ENCODE assay signal across 11 cellular contexts in genomic region chr1:112703706-112704105, GRCh38. TPM values are rescaled to one million over a fixed set of nuclear protein-coding genes. Genes with fewer than 3 reads are reported as not detected.
DNase-seq lines count a peak whose midpoint lies in the region; TF ChIP-seq lines count a peak whose summit lies in the region.
"Had no signal": no experiment of that assay in that cellular context is flagged by ENCODE, and none has a peak within 500 bp of the region (broad histone marks: within the 10 kb centered on the region; RNA-seq: fewer than 3 reads in every experiment).

No MANE protein-coding gene starts in this region.

- H3K4me3 Mint-ChIP-seq in activated CD4-positive, alpha-beta T cell treated with anti-CD3 and anti-CD28 coated beads, Interleukin-2, amount 10 ng/mL, durations not matched to agents 24 days and 14 days: peak overlapping the region; percentile 87

- H2AFZ ChIP-seq in mesenchymal stem cell (ENCODE audit: low read depth, low read length): no peak overlapping the region

- peaks cover 9% of the 10 kb centered on the region for H3K27me3 Mint-ChIP-seq in activated CD4-positive, alpha-beta T cell treated with anti-CD3 and anti-CD28 coated beads, Interleukin-2, amount 10 ng/mL, durations not matched to agents 24 days and 14 days

- no peak for DNase-seq in activated CD4-positive, alpha-beta T cell treated with anti-CD3 and anti-CD28 coated beads, Interleukin-2, amount 10 ng/mL, durations not matched to agents 24 days and 14 days
- no peak for DNase-seq in activated CD4-positive, alpha-beta T cell treated with anti-CD3 and anti-CD28 coated beads, Interleukin-2, amount 50 U/mL, for 48 hours
- DNase-seq in adrenal gland: peak in 1 of 7 donors; percentile 8
- DNase-seq in mesenchymal stem cell: no peak
- no peak for DNase-seq in suprapubic skin (ENCODE audit: low spot score in 2 of 2)
- DNase-seq in epidermal melanocyte (ENCODE audit: insufficient read length, low spot score): no peak
- no peak for DNase-seq in DMS114 treated with DMSO at 0.1 percent for 48 hours (lab: John Stamatoyannopoulos, UW; ENCODE audit: unreplicated experiment)
- no peak for DNase-seq in amygdala (lab: John Stamatoyannopoulos, UW)
- DNase-seq: left lung, NCI-H345, small intestine had no signal

- H3K23ac ChIP-seq in mesenchymal stem cell (ENCODE audit: low read length in 2 of 2): no peak overlapping the region

- no peak for TF ChIP-seq CTCF in adrenal gland (IDR thresholded peaks at IDR 0.05)
- TF ChIP-seq CTCF in suprapubic skin (IDR thresholded peaks at IDR 0.05): no peak

- peak overlapping the region; percentile 62 for H3K27ac Mint-ChIP-seq in activated CD4-positive, alpha-beta T cell treated with anti-CD3 and anti-CD28 coated beads, Interleukin-2, amount 10 ng/mL, durations not matched to agents 24 days and 14 days

- H3K27me3 ChIP-seq in adrenal gland (no peaks in the 10 kb centered on the region), mesenchymal stem cell (ENCODE audit: control insufficient read depth in 1 of 2, insufficient read depth in 1 of 2, low read length in 2 of 2) (no peaks in the 10 kb centered on the region), suprapubic skin (no peaks in the 10 kb centered on the region)

- no peak overlapping the region for H4K8ac ChIP-seq in mesenchymal stem cell (ENCODE audit: low read length)

- intact Hi-C loops in activated CD4-positive, alpha-beta T cell treated with anti-CD3 and anti-CD28 coated beads, Interleukin-2, amount 10 ng/mL, durations not matched to agents 24 days and 14 days (cut with micrococcal nuclease): no loop called here
- intact Hi-C loops in adrenal gland (cut with DNase I): no loop called here

- H2BK120ac ChIP-seq in mesenchymal stem cell (ENCODE audit: low read depth, low read length): no peak overlapping the region

- no peak overlapping the region for H3K4me2 ChIP-seq in mesenchymal stem cell (ENCODE audit: low read length, poor library complexity, severe bottlenecking)

- H3K36me3 ChIP-seq in adrenal gland (replicated peaks in 1 of 2): peaks cover 0 to 37% of the 10 kb centered on the region in 2 donors
- H3K36me3 ChIP-seq in mesenchymal stem cell (ENCODE audit: control insufficient read depth in 1 of 2, insufficient read depth in 2 of 2, low read depth in 1 of 2, low read length in 2 of 2): peaks cover 44 to 45% of the 10 kb centered on the region in 2 experiments
- peaks cover 10% of the 10 kb centered on the region for H3K36me3 ChIP-seq in suprapubic skin

- no peaks in the 10 kb centered on the region for H3K9me3 ChIP-seq in adrenal gland (replicated peaks in 1 of 3)
- no peaks in the 10 kb centered on the region for H3K9me3 ChIP-seq in mesenchymal stem cell (ENCODE audit: control insufficient read depth, low read length)
- no peaks in the 10 kb centered on the region for H3K9me3 ChIP-seq in suprapubic skin
- H3K9me3 ChIP-seq: left lung had no signal

- H3K14ac ChIP-seq in mesenchymal stem cell (ENCODE audit: low read length in 2 of 2): no peak overlapping the region

- TF ChIP-seq EP300 in suprapubic skin (IDR thresholded peaks at IDR 0.05): no peak

- peak overlapping the region; percentile 49 for H2AK5ac ChIP-seq in mesenchymal stem cell (ENCODE audit: low read length, severe bottlenecking)

- H3K18ac ChIP-seq in mesenchymal stem cell (ENCODE audit: low read depth in 1 of 2, low read length in 2 of 2): no peak overlapping the region

- peaks cover 3% of the 10 kb centered on the region for H3K79me1 ChIP-seq in mesenchymal stem cell (replicated peaks; ENCODE audit: low read length, poor library complexity, severe bottlenecking)

- no peak overlapping the region for H2BK5ac ChIP-seq in mesenchymal stem cell (ENCODE audit: low read depth, low read length, poor library complexity, severe bottlenecking)

- TF ChIP-seq POLR2A in adrenal gland (IDR thresholded peaks at IDR 0.05) (no peak), suprapubic skin (IDR thresholded peaks at IDR 0.05) (no peak)

- peaks cover 71% of the 10 kb centered on the region for H3K4me1 Mint-ChIP-seq in activated CD4-positive, alpha-beta T cell treated with anti-CD3 and anti-CD28 coated beads, Interleukin-2, amount 10 ng/mL, durations not matched to agents 24 days and 14 days

- H3K9me3 Mint-ChIP-seq in activated CD4-positive, alpha-beta T cell treated with anti-CD3 and anti-CD28 coated beads, Interleukin-2, amount 10 ng/mL, durations not matched to agents 24 days and 14 days: no peaks in the 10 kb centered on the region

- peak overlapping the region; percentile 73 for H2BK15ac ChIP-seq in mesenchymal stem cell (ENCODE audit: low read depth, poor library complexity, severe bottlenecking)

- 70 to 78% (median 75%) methylated on average over 8 of the region's 8 CpGs for whole genome bisulfite sequencing in adrenal gland, 4 donors
- WGBS in mesenchymal stem cell: 90% methylated on average over 7 of the region's 8 CpGs
- 72% methylated on average over 7 of the region's 8 CpGs for WGBS in suprapubic skin

- H3K36me3 Mint-ChIP-seq in activated CD4-positive, alpha-beta T cell treated with anti-CD3 and anti-CD28 coated beads, Interleukin-2, amount 10 ng/mL, durations not matched to agents 24 days and 14 days (ENCODE audit: low read depth): peaks cover 29% of the 10 kb centered on the region

- H3K27ac ChIP-seq in adrenal gland (peak overlapping the region in 3 of 5 donors; percentile 88 to 95 (median 93)), mesenchymal stem cell (ENCODE audit: low read length, poor library complexity, severe bottlenecking) (peak overlapping the region; percentile 65), suprapubic skin (peak overlapping the region; percentile 95)

- H3K9ac ChIP-seq in mesenchymal stem cell (ENCODE audit: low read length): no peak overlapping the region

- no peak overlapping the region for H2BK12ac ChIP-seq in mesenchymal stem cell (ENCODE audit: low read length in 2 of 2)

- no peak overlapping the region for H3K4ac ChIP-seq in mesenchymal stem cell (ENCODE audit: low read depth in 1 of 2, low read length in 2 of 2)

- H4K91ac ChIP-seq in mesenchymal stem cell (ENCODE audit: low read length): no peak overlapping the region

- peak overlapping the region in 1 of 4 donors; percentile 85 for H3K4me3 ChIP-seq in adrenal gland
- H3K4me3 ChIP-seq in mesenchymal stem cell (ENCODE audit: insufficient read depth in 1 of 2, low read depth in 1 of 2, low read length in 2 of 2): no peak overlapping the region
- H3K4me3 ChIP-seq in suprapubic skin: no peak overlapping the region

- peaks cover 48 to 68% of the 10 kb centered on the region in 2 donors for H3K4me1 ChIP-seq in adrenal gland (replicated peaks in 1 of 2)
- peaks cover 56% of the 10 kb centered on the region for H3K4me1 ChIP-seq in mesenchymal stem cell (ENCODE audit: control insufficient read depth, insufficient read depth, low read depth, low read length)
- H3K4me1 ChIP-seq in suprapubic skin: peaks cover 77% of the 10 kb centered on the region

RNA-seq across cellular contexts. Expression of gene RHOC, which starts 3.2 kb away (rescaled TPM):
- 48.5 and 53.4 TPM in 2 replicates for total RNA-seq in activated CD4-positive, alpha-beta T cell treated with anti-CD3 and anti-CD28 coated beads, Interleukin-2, amount 10 ng/mL, durations not matched to agents 24 days and 14 days
- total RNA-seq in adrenal gland (100 to 1,000 TPM; 191 to 374 (median 235) TPM), suprapubic skin (100 to 1,000 TPM; 138 to 185 (median 153) TPM)
- polyA plus RNA-seq in adrenal gland: 100 to 1,000 TPM; 186 to 242 (median 238) TPM
- 509 TPM for polyA plus RNA-seq in mesenchymal stem cell (2013, experiment 1 of 2)
- polyA plus RNA-seq in mesenchymal stem cell (2013, experiment 2 of 2): 495 TPM

RNA-seq across cellular contexts. Expression of gene PPM1J, which starts 11.4 kb away (rescaled TPM):
- total RNA-seq in activated CD4-positive, alpha-beta T cell treated with anti-CD3 and anti-CD28 coated beads, Interleukin-2, amount 10 ng/mL, durations not matched to agents 24 days and 14 days: 1.2 and 1.4 TPM in 2 replicates
- total RNA-seq in adrenal gland (1 to 10 TPM in 3 of 8 donors, under 1 TPM in 4, not detected in 1; 0.31 to 4.7 (median 0.61) TPM), suprapubic skin (10 to 100 TPM in 3 of 4 donors, 1 to 10 TPM in 1; 6.6 to 22.1 (median 13.4) TPM)
- 1 to 10 TPM; 1.7 to 5.1 (median 2.7) TPM for polyA plus RNA-seq in adrenal gland
- polyA plus RNA-seq in mesenchymal stem cell (2013, experiment 1 of 2): 0.90 TPM
- 0.93 TPM for polyA plus RNA-seq in mesenchymal stem cell (2013, experiment 2 of 2)

RNA-seq across cellular contexts. Expression of gene MOV10, which starts 29.2 kb away (rescaled TPM):
- 70.7 and 76.7 TPM in 2 replicates for total RNA-seq in activated CD4-positive, alpha-beta T cell treated with anti-CD3 and anti-CD28 coated beads, Interleukin-2, amount 10 ng/mL, durations not matched to agents 24 days and 14 days
- 10 to 100 TPM; 39.1 to 86.7 (median 58.1) TPM for total RNA-seq in adrenal gland
- polyA plus RNA-seq in adrenal gland: 100 to 1,000 TPM in 2 of 3 donors, 10 to 100 TPM in 1; 43.7 to 372 (median 242) TPM
- 62.1 TPM for polyA plus RNA-seq in mesenchymal stem cell (2013, experiment 1 of 2)
- 60.3 TPM for polyA plus RNA-seq in mesenchymal stem cell (2013, experiment 2 of 2)
- 100 to 1,000 TPM in 1 of 4 donors, 10 to 100 TPM in 3; 42.8 to 147 (median 70.1) TPM for total RNA-seq in suprapubic skin
